Comparison of ENCODE assay signal across 7 cellular contexts in genomic region chr6:151814614-151815013, GRCh38. TPM values are rescaled to one million over a fixed set of nuclear protein-coding genes. Genes with fewer than 3 reads are reported as not detected.
"Had no signal": no experiment of that assay in that cellular context is flagged by ENCODE, and none has a peak within 500 bp of the region (broad histone marks: within the 10 kb centered on the region; RNA-seq: fewer than 3 reads in every experiment).

No MANE protein-coding gene starts in this region.

- H3K4me2 ChIP-seq: GM23338 had no signal

- ATAC-seq: GM23338, K562 had no signal

- H3K4me3 ChIP-seq: GM23338, K562 had no signal

- DNase-seq: H9, HCEC 1CT, IMR-90, KG1 had no signal

- H2AFZ ChIP-seq: GM23338 had no signal

RNA-seq across cellular contexts. Expression of gene ESR1, which starts 7.1 kb away (rescaled TPM):
- total RNA-seq: H9, HT-29, IMR-90 had no signal
- polyA plus RNA-seq: GM23338, IMR-90 had no signal
